Comparison of ENCODE assay signal across 21 cellular contexts in genomic region chr20:61387961-61388360, GRCh38.
DNase-seq lines count a peak whose midpoint lies in the region; ATAC-seq, FAIRE-seq and TF ChIP-seq lines count a peak whose summit lies in the region.
"Had no signal": no experiment of that assay in that cellular context is flagged by ENCODE, and none has a peak within 500 bp of the region (broad histone marks: within the 10 kb centered on the region; RNA-seq: fewer than 3 reads in every experiment).

No MANE protein-coding gene starts in this region.

- ATAC-seq in DND-41 (ENCODE audit: insufficient read depth, low read depth) = 0 out of 3 replicates have a peak, but pooled peaks have one; percentile 7
- ATAC-seq: stimulated activated effector memory CD8-positive, alpha-beta T cell treated with anti-CD3 and anti-CD28 coated beads, Interleukin-12 subunit alpha, Interleukin-12 subunit beta, amount 100 ng/mL, for 72 hours had no signal

- H3K4me3 ChIP-seq in DND-41 (ENCODE audit: low read depth in 1 of 2, low read length in 2 of 2) (no peak overlapping the region), osteoblast (ENCODE audit: insufficient read depth, low read length) (no peak overlapping the region)
- H3K4me3 ChIP-seq: ascending aorta, suprapubic skin, vagina had no signal

- H3K27me3 ChIP-seq in DND-41 (ENCODE audit: insufficient read depth, low read length, poor library complexity) = no peaks in the 10 kb centered on the region
- H3K27me3 ChIP-seq in osteoblast (ENCODE audit: insufficient read depth, low read length) = no peaks in the 10 kb centered on the region
- H3K27me3 ChIP-seq: ascending aorta, vagina had no signal

- DNase-seq in DND-41 (no peak), NCI-H69 (lab: John Stamatoyannopoulos, UW) (peak; percentile 0), endothelial cell (ENCODE audit: low spot score) (no peak), osteoblast (ENCODE audit: insufficient read length, low spot score, missing footprints) (no peak), dermis blood vessel endothelial cell (no peak), urothelium cell line (ENCODE audit: low spot score) (no peak), UCSD-AML1 (lab: John Stamatoyannopoulos, UW; ENCODE audit: unreplicated experiment) (no peak)
- DNase-seq: activated naive CD4-positive, alpha-beta T cell treated with anti-CD3 and anti-CD28 coated beads, Interleukin-2, amount 50 U/mL, for 16 hours; DMS53; GDM1; GOT3; MV-4-11; NCI-H2171 treated with DMSO at 0.1 percent for 48 hours; occipital lobe; spleen; stimulated activated CD4-positive, alpha-beta T cell treated with anti-CD3 and anti-CD28 coated beads, Interleukin-2, amount 100 ng/mL, for 48 hours had no signal

- no peaks in the 10 kb centered on the region for H3K9me3 Mint-ChIP-seq in endothelial cell (ENCODE audit: unreplicated experiment)

- H3K79me2 ChIP-seq in DND-41 (ENCODE audit: insufficient read depth, low read length) = no peaks in the 10 kb centered on the region
- no peaks in the 10 kb centered on the region for H3K79me2 ChIP-seq in osteoblast (ENCODE audit: insufficient read depth, low read length)

- H3K27me3 Mint-ChIP-seq in endothelial cell (ENCODE audit: unreplicated experiment) = peaks cover 5% of the 10 kb centered on the region

- H3K36me3 Mint-ChIP-seq in endothelial cell (ENCODE audit: low read depth, unreplicated experiment) = no peaks in the 10 kb centered on the region
- H3K36me3 Mint-ChIP-seq: stimulated activated effector memory CD8-positive, alpha-beta T cell treated with anti-CD3 and anti-CD28 coated beads, Interleukin-12 subunit alpha, Interleukin-12 subunit beta, amount 100 ng/mL, for 72 hours had no signal

- peak overlapping the region; percentile 48 for H3K4me3 Mint-ChIP-seq in endothelial cell (ENCODE audit: unreplicated experiment)
- H3K4me3 Mint-ChIP-seq: stimulated activated effector memory CD8-positive, alpha-beta T cell treated with anti-CD3 and anti-CD28 coated beads, Interleukin-12 subunit alpha, Interleukin-12 subunit beta, amount 100 ng/mL, for 72 hours had no signal

- H3K27ac ChIP-seq in DND-41 (ENCODE audit: low read length) (no peak overlapping the region), osteoblast (ENCODE audit: low read depth, low read length) (no peak overlapping the region)
- H3K27ac ChIP-seq: ascending aorta, spleen, suprapubic skin, vagina had no signal

- no peak overlapping the region for H3K9ac ChIP-seq in DND-41 (ENCODE audit: low read depth, low read length)
- H3K9ac ChIP-seq: SK-N-SH had no signal

- H3K4me1 Mint-ChIP-seq in endothelial cell (ENCODE audit: unreplicated experiment) = peaks cover 7% of the 10 kb centered on the region
- H3K4me1 Mint-ChIP-seq: stimulated activated effector memory CD8-positive, alpha-beta T cell treated with anti-CD3 and anti-CD28 coated beads, Interleukin-12 subunit alpha, Interleukin-12 subunit beta, amount 100 ng/mL, for 72 hours had no signal

- H3K9me3 ChIP-seq in DND-41 (ENCODE audit: insufficient read depth, low read length, severe bottlenecking) (no peaks in the 10 kb centered on the region), osteoblast (ENCODE audit: low read depth, low read length) (peaks cover 3% of the 10 kb centered on the region)
- H3K9me3 ChIP-seq: ascending aorta, SK-N-SH, suprapubic skin, vagina had no signal

- TF ChIP-seq CTCF in DND-41 (IDR thresholded peaks at IDR 0.05; ENCODE audit: borderline replicate concordance, extremely low read depth, low read length, poor library complexity, severe bottlenecking) (no peak), endothelial cell (IDR thresholded peaks at IDR 0.05; ENCODE audit: unreplicated experiment) (no peak), osteoblast (IDR thresholded peaks at IDR 0.05; ENCODE audit: extremely low read depth, low read depth, low read length) (no peak)

- H3K4me1 ChIP-seq in DND-41 (ENCODE audit: insufficient read depth, low read length) = peaks cover 3% of the 10 kb centered on the region; the same call in 1 of the 2 replicates
- H3K4me1 ChIP-seq in osteoblast (ENCODE audit: insufficient read depth, low read length) = no peaks in the 10 kb centered on the region
- H3K4me1 ChIP-seq: ascending aorta, vagina had no signal

- no peak for FAIRE-seq in urothelium cell line (lab: Jason Lieb, UNC)

- no peak overlapping the region for H2AFZ ChIP-seq in DND-41 (ENCODE audit: low read depth, low read length)
- peak overlapping the region; percentile 29 for H2AFZ ChIP-seq in osteoblast (ENCODE audit: low read length)

- H4K20me1 ChIP-seq in DND-41 (ENCODE audit: insufficient read depth, low read length) = no peaks in the 10 kb centered on the region
- no peaks in the 10 kb centered on the region for H4K20me1 ChIP-seq in osteoblast (ENCODE audit: insufficient read depth, low read length)

- peak overlapping the region; percentile 72 for H3K27ac Mint-ChIP-seq in endothelial cell (ENCODE audit: unreplicated experiment)
- H3K27ac Mint-ChIP-seq: stimulated activated effector memory CD8-positive, alpha-beta T cell treated with anti-CD3 and anti-CD28 coated beads, Interleukin-12 subunit alpha, Interleukin-12 subunit beta, amount 100 ng/mL, for 72 hours had no signal

- H3K36me3 ChIP-seq in DND-41 (ENCODE audit: insufficient read depth, low read length) (no peaks in the 10 kb centered on the region), osteoblast (ENCODE audit: insufficient read depth, low read length) (no peaks in the 10 kb centered on the region)
- H3K36me3 ChIP-seq: ascending aorta, spleen, suprapubic skin, vagina had no signal

- no peak overlapping the region for H3K4me2 ChIP-seq in DND-41 (ENCODE audit: insufficient read depth, low read length)
- no peak overlapping the region for H3K4me2 ChIP-seq in osteoblast (ENCODE audit: insufficient read depth, low read length)
- H3K4me2 ChIP-seq: SK-N-SH had no signal
